ENCODE assay signal across 10 cellular contexts in the genomic region with DNA sequence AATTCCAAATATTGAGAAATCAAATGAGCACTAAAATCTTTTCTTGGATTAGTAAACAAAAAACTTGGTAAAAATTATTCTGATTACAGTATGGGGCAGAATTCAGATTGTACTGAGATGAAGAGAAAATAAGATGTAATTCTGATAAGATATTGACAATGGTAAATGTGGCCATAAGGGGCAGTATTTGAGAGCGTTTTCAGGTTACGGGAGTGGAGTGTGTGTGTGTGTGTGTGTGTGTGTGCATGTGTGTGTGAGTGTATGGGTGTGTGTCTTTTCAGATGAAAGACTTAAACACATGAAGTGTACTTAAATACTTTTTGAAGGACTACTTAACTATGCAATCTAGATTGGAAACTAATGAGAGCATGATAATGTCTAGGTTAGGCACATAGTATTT.
DNase-seq lines count a peak whose midpoint lies in the region; ATAC-seq, FAIRE-seq and TF ChIP-seq lines count a peak whose summit lies in the region.
"Had no signal": no experiment of that assay in that cellular context is flagged by ENCODE, and none has a peak within 500 bp of the region (broad histone marks: within the 10 kb centered on the region; RNA-seq: fewer than 3 reads in every experiment).

No MANE protein-coding gene starts in this region.

- no peak overlapping the region for H2AK9ac ChIP-seq in IMR-90 (replicated peaks; ENCODE audit: low read depth, low read length, poor library complexity)

- H3K79me1 ChIP-seq in IMR-90 (ENCODE audit: low read depth in 1 of 2, low read length in 2 of 2): no peaks in the 10 kb centered on the region

- BruUV-seq in IMR-90 (replicated peaks; lab: Mats Ljungman, UMichigan) (no TSS peak), GM12878 (replicated peaks; lab: Mats Ljungman, UMichigan) (no TSS peak)

- peaks cover 5% of the 10 kb centered on the region for H3K9me3 Mint-ChIP-seq in activated CD4-positive, alpha-beta T cell treated with anti-CD3 and anti-CD28 coated beads for 36 hours (ENCODE audit: low read depth)
- H3K9me3 Mint-ChIP-seq in activated CD4-positive, alpha-beta T cell treated with anti-CD3 and anti-CD28 coated beads, Interleukin-2, amount 10 ng/mL, durations not matched to agents 7 days and 5 days: peaks cover 5% of the 10 kb centered on the region
- H3K9me3 Mint-ChIP-seq in neural crest cell: no peaks in the 10 kb centered on the region

- H3K4me3 Mint-ChIP-seq in activated CD4-positive, alpha-beta T cell treated with anti-CD3 and anti-CD28 coated beads for 36 hours: no peak overlapping the region
- no peak overlapping the region for H3K4me3 Mint-ChIP-seq in activated CD4-positive, alpha-beta T cell treated with anti-CD3 and anti-CD28 coated beads, Interleukin-2, amount 10 ng/mL, durations not matched to agents 7 days and 5 days
- H3K4me3 Mint-ChIP-seq in neural crest cell: no peak overlapping the region
- H3K4me3 Mint-ChIP-seq: stimulated activated memory B cell treated with anti-CD40 and anti-IgM and Interleukin-4, amounts not matched to agents 10 μg/mL and 1 μg/mL and 100 μg/mL, for 72 hours had no signal

- H4K8ac ChIP-seq in IMR-90 (ENCODE audit: low read depth in 2 of 2, low read length in 2 of 2): no peak overlapping the region

- H3K79me2 ChIP-seq in GM12878 (ENCODE audit: control insufficient read depth, insufficient read depth, low read length): no peaks in the 10 kb centered on the region

- no peaks in the 10 kb centered on the region for H3K27me3 ChIP-seq in IMR-90 (ENCODE audit: control insufficient read depth, insufficient read depth, low read length)
- H3K27me3 ChIP-seq in GM12878 (replicated peaks in 1 of 2; ENCODE audit: control insufficient read depth in 2 of 2, insufficient read depth in 2 of 2, low read length in 1 of 2): no peaks in the 10 kb centered on the region

- no peak for TF ChIP-seq POLR2A in IMR-90 (IDR thresholded peaks at IDR 0.05; ENCODE audit: low read depth, low read length)
- TF ChIP-seq POLR2A in GM12878 (IDR thresholded peaks at IDR 0.05; ENCODE audit: low read depth, low read length): no peak

- no peak overlapping the region for H4K91ac ChIP-seq in IMR-90 (ENCODE audit: insufficient read depth, low read depth, low read length)

- H3K4me2 ChIP-seq in IMR-90 (ENCODE audit: low read depth, low read length): no peak overlapping the region
- H3K4me2 ChIP-seq in GM12878 (ENCODE audit: control insufficient read depth, insufficient read depth): no peak overlapping the region

- DNase-seq in activated CD4-positive, alpha-beta T cell treated with anti-CD3 and anti-CD28 coated beads for 36 hours: peak; percentile 30
- no peak for DNase-seq in activated CD4-positive, alpha-beta T cell treated with anti-CD3 and anti-CD28 coated beads, Interleukin-2, amount 10 ng/mL, durations not matched to agents 7 days and 5 days
- DNase-seq in IMR-90: no peak
- DNase-seq in GM12878 (ENCODE audit: low read depth, low spot score): no peak
- DNase-seq in neural crest cell (ENCODE audit: low read depth, low spot score): no peak
- DNase-seq in NCI-H2029 treated with DMSO at 0.1 percent for 48 hours (lab: John Stamatoyannopoulos, UW): no peak
- DNase-seq in NCI-H146 treated with DMSO at 0.1 percent for 48 hours (lab: John Stamatoyannopoulos, UW; ENCODE audit: unreplicated experiment): no peak

- no peak overlapping the region for H3K56ac ChIP-seq in IMR-90 (ENCODE audit: extremely low read depth, insufficient read depth, low read length)

- no peak overlapping the region for H2BK15ac ChIP-seq in IMR-90 (ENCODE audit: low read depth, low read length)

- H3K4ac ChIP-seq in IMR-90 (ENCODE audit: low read depth, low read length): no peak overlapping the region

- H3K27ac ChIP-seq in IMR-90 (ENCODE audit: insufficient read depth, low read length) (no peak overlapping the region), GM12878 (ENCODE audit: control insufficient read depth, insufficient read depth) (no peak overlapping the region)

- RAD21 ChIA-PET in GM12878 (lab: Charles Lee; ENCODE audit: unreplicated experiment): interaction anchor here (1.1 to 1.4 kb wide), 2 partner anchors 72 to 80 kb away, joined by 3 read pairs; no protein-coding TSS in a partner anchor

- H2AK5ac ChIP-seq in IMR-90 (ENCODE audit: low read depth, low read length): no peak overlapping the region

- H2BK5ac ChIP-seq in IMR-90 (ENCODE audit: low read depth, low read length, poor library complexity, severe bottlenecking): no peak overlapping the region

- H3K27ac Mint-ChIP-seq in activated CD4-positive, alpha-beta T cell treated with anti-CD3 and anti-CD28 coated beads for 36 hours: no peak overlapping the region
- no peak overlapping the region for H3K27ac Mint-ChIP-seq in activated CD4-positive, alpha-beta T cell treated with anti-CD3 and anti-CD28 coated beads, Interleukin-2, amount 10 ng/mL, durations not matched to agents 7 days and 5 days
- H3K27ac Mint-ChIP-seq in neural crest cell (ENCODE audit: unreplicated experiment): no peak overlapping the region
- H3K27ac Mint-ChIP-seq: stimulated activated memory B cell treated with anti-CD40 and anti-IgM and Interleukin-4, amounts not matched to agents 10 μg/mL and 1 μg/mL and 100 μg/mL, for 72 hours had no signal

- 0 out of 2 replicates have a peak, but pooled peaks have one; percentile 10 for TF ChIP-seq CTCF in IMR-90 (conservative IDR thresholded peaks at IDR 0.05; ENCODE audit: low read depth, low read length)
- TF ChIP-seq CTCF in GM12878 (IDR thresholded peaks at IDR 0.05 in 2 of 3, conservative IDR thresholded peaks at IDR 0.05 in 1 of 3; ENCODE audit: control insufficient read depth in 2 of 3, extremely low read depth in 1 of 3, insufficient read depth in 1 of 3, low read depth in 3 of 3, low read length in 3 of 3): peak; percentile 9 to 25 (median 12); a peak in 2 of 6 replicates
- TF ChIP-seq CTCF in neural crest cell (conservative IDR thresholded peaks at IDR 0.05): peak; percentile 40

- no peak overlapping the region for H3K14ac ChIP-seq in IMR-90 (replicated peaks; ENCODE audit: low read depth, low read length)

- no peak overlapping the region for H2BK120ac ChIP-seq in IMR-90 (ENCODE audit: low read depth, low read length)

- intact Hi-C loops in activated CD4-positive, alpha-beta T cell treated with anti-CD3 and anti-CD28 coated beads for 36 hours (cut with DNase I, micrococcal nuclease): no loop called here
- intact Hi-C loops in IMR-90 (cut with micrococcal nuclease): no loop called here
- intact Hi-C loops in GM12878 (cut with micrococcal nuclease; ENCODE audit: unreplicated experiment): loop anchor here (5.0 kb wide), 1 partner anchor 112 kb away; no protein-coding TSS in a partner anchor

- H3K36me3 ChIP-seq in IMR-90 (ENCODE audit: control insufficient read depth, insufficient read depth, low read length): no peaks in the 10 kb centered on the region
- H3K36me3 ChIP-seq in GM12878 (ENCODE audit: control insufficient read depth in 2 of 2, insufficient read depth in 2 of 2, low read length in 1 of 2): no peaks in the 10 kb centered on the region

- no peak overlapping the region for H3K18ac ChIP-seq in IMR-90 (ENCODE audit: low read depth, low read length)

- peak; percentile 37 for ATAC-seq in activated CD4-positive, alpha-beta T cell treated with anti-CD3 and anti-CD28 coated beads for 36 hours
- ATAC-seq in IMR-90 (ENCODE audit: low read depth): no peak
- peak; percentile 34 for ATAC-seq in GM12878
- ATAC-seq in GM19351 (IDR thresholded peaks at IDR 0.05; ENCODE audit: unreplicated experiment): no peak
- ATAC-seq: stimulated activated memory B cell treated with anti-CD40 and anti-IgM and Interleukin-4, amounts not matched to agents 10 μg/mL and 1 μg/mL and 100 μg/mL, for 72 hours had no signal

- no peak overlapping the region for H3K4me3 ChIP-seq in IMR-90 (ENCODE audit: insufficient read depth, low read depth, low read length)
- H3K4me3 ChIP-seq in GM12878: no peak overlapping the region

- H3K9me1 ChIP-seq in IMR-90 (ENCODE audit: insufficient read depth, low read length): no peaks in the 10 kb centered on the region

- H3K9ac ChIP-seq in IMR-90 (ENCODE audit: low read depth, low read length) (no peak overlapping the region), GM12878 (ENCODE audit: control insufficient read depth, insufficient read depth, low read length) (no peak overlapping the region)

- FAIRE-seq in GM12878 (lab: Jason Lieb, UNC): no peak
- FAIRE-seq: colon had no signal

- no peaks in the 10 kb centered on the region for H3K27me3 Mint-ChIP-seq in activated CD4-positive, alpha-beta T cell treated with anti-CD3 and anti-CD28 coated beads for 36 hours
- no peaks in the 10 kb centered on the region for H3K27me3 Mint-ChIP-seq in activated CD4-positive, alpha-beta T cell treated with anti-CD3 and anti-CD28 coated beads, Interleukin-2, amount 10 ng/mL, durations not matched to agents 7 days and 5 days
- no peaks in the 10 kb centered on the region for H3K27me3 Mint-ChIP-seq in neural crest cell (ENCODE audit: low read depth)
- H3K27me3 Mint-ChIP-seq: stimulated activated memory B cell treated with anti-CD40 and anti-IgM and Interleukin-4, amounts not matched to agents 10 μg/mL and 1 μg/mL and 100 μg/mL, for 72 hours had no signal

- TF ChIP-seq EP300 in GM12878 (IDR thresholded peaks at IDR 0.05; ENCODE audit: borderline replicate concordance in 1 of 2, control insufficient read depth in 1 of 2, low read depth in 2 of 2, low read length in 2 of 2): no peak

- no peak overlapping the region for H4K5ac ChIP-seq in IMR-90 (ENCODE audit: low read depth, low read length)

- CTCF ChIA-PET in activated CD4-positive, alpha-beta T cell treated with anti-CD3 and anti-CD28 coated beads for 36 hours (lab: Charles Lee): interaction anchor here (1.1 kb wide), 1 partner anchor 11 kb away, joined by 3 read pairs; no protein-coding TSS in a partner anchor
- CTCF ChIA-PET in activated CD4-positive, alpha-beta T cell treated with anti-CD3 and anti-CD28 coated beads, Interleukin-2, amount 10 ng/mL, durations not matched to agents 7 days and 5 days (lab: Charles Lee): interaction anchor here (1.5 kb wide), 1 partner anchor 117 kb away, joined by 3 read pairs; no protein-coding TSS in a partner anchor
- CTCF ChIA-PET in IMR-90 (lab: Yijun Ruan, JAX) (no interaction called here), GM12878 (lab: Yijun Ruan, JAX) (interaction anchor here (1.5 to 2.7 kb wide), 3 partner anchors 64 to 227 kb away, joined by 3 to 10 read pairs (median 6); no protein-coding TSS in a partner anchor)

- dilution Hi-C loops in IMR-90 (cut with HindIII; ENCODE audit: low sequenced_read_pairs, unreplicated experiment): no loop called here

- no peaks in the 10 kb centered on the region for H3K4me1 ChIP-seq in IMR-90 (ENCODE audit: control insufficient read depth, insufficient read depth, low read length)
- H3K4me1 ChIP-seq in GM12878 (ENCODE audit: control insufficient read depth, insufficient read depth, low read length): peaks cover 31% of the 10 kb centered on the region

- peaks cover 2% of the 10 kb centered on the region for H3K36me3 Mint-ChIP-seq in activated CD4-positive, alpha-beta T cell treated with anti-CD3 and anti-CD28 coated beads for 36 hours (ENCODE audit: low read depth)
- H3K36me3 Mint-ChIP-seq in activated CD4-positive, alpha-beta T cell treated with anti-CD3 and anti-CD28 coated beads, Interleukin-2, amount 10 ng/mL, durations not matched to agents 7 days and 5 days (ENCODE audit: low read depth): peaks cover 11% of the 10 kb centered on the region
- H3K36me3 Mint-ChIP-seq in neural crest cell (ENCODE audit: low read depth): no peaks in the 10 kb centered on the region
- H3K36me3 Mint-ChIP-seq: stimulated activated memory B cell treated with anti-CD40 and anti-IgM and Interleukin-4, amounts not matched to agents 10 μg/mL and 1 μg/mL and 100 μg/mL, for 72 hours had no signal

- H3K23ac ChIP-seq in IMR-90 (ENCODE audit: low read depth, low read length): no peak overlapping the region

- H3K4me1 Mint-ChIP-seq in activated CD4-positive, alpha-beta T cell treated with anti-CD3 and anti-CD28 coated beads for 36 hours: peaks cover 30% of the 10 kb centered on the region
- peaks cover 29% of the 10 kb centered on the region for H3K4me1 Mint-ChIP-seq in activated CD4-positive, alpha-beta T cell treated with anti-CD3 and anti-CD28 coated beads, Interleukin-2, amount 10 ng/mL, durations not matched to agents 7 days and 5 days
- peaks cover 39% of the 10 kb centered on the region for H3K4me1 Mint-ChIP-seq in neural crest cell

- H4K20me1 ChIP-seq in IMR-90 (ENCODE audit: insufficient read depth, low read length) (no peaks in the 10 kb centered on the region), GM12878 (ENCODE audit: control insufficient read depth, insufficient read depth) (no peaks in the 10 kb centered on the region)

- H3K9me3 ChIP-seq in IMR-90 (ENCODE audit: control insufficient read depth, insufficient read depth, low read length) (no peaks in the 10 kb centered on the region), GM12878 (replicated peaks; ENCODE audit: control insufficient read depth, insufficient read depth, low read length) (no peaks in the 10 kb centered on the region; the same call in 2 of the 3 replicates)

- H2AFZ ChIP-seq in IMR-90 (replicated peaks; ENCODE audit: low read length, poor library complexity) (no peak overlapping the region), GM12878 (ENCODE audit: control insufficient read depth, low read depth, low read length) (no peak overlapping the region)

- TF ChIP-seq RAD21 in IMR-90 (IDR thresholded peaks at IDR 0.05; ENCODE audit: low read length) (no peak), GM12878 (IDR thresholded peaks at IDR 0.05; ENCODE audit: insufficient read depth, low read depth, low read length) (peak; percentile 16; the same call in 1 of the 2 replicates)

- in situ Hi-C loops in IMR-90 (cut with MboI; ENCODE audit: low sequenced_read_pairs): no loop called here
- in situ Hi-C loops in GM12878 (cut with MboI): no loop called here

- no CpG with 5 or more reads among the region's 2 CpGs for WGBS in IMR-90 (ENCODE audit: extremely low coverage in 2 of 2, insufficient read length in 1 of 2), 2 experiments
- 53% methylated on average over 2 of the region's 2 CpGs for WGBS in GM12878 (ENCODE audit: insufficient coverage, insufficient replicate concordance, low lambda C conversion rate, missing lambda C conversion rate)

- POLR2A ChIA-PET in activated CD4-positive, alpha-beta T cell treated with anti-CD3 and anti-CD28 coated beads for 36 hours (lab: Charles Lee): no interaction called here
- POLR2A ChIA-PET in activated CD4-positive, alpha-beta T cell treated with anti-CD3 and anti-CD28 coated beads, Interleukin-2, amount 10 ng/mL, durations not matched to agents 7 days and 5 days (lab: Charles Lee): no interaction called here
- POLR2A ChIA-PET in IMR-90 (lab: Charles Lee; ENCODE audit: unreplicated experiment) (no interaction called here), GM12878 (lab: Charles Lee) (no interaction called here)

- SMC1A ChIA-PET in GM12878 (lab: Charles Lee; ENCODE audit: uncharacterized antibody, unreplicated experiment): interaction anchor here (1.0 to 1.7 kb wide), 4 partner anchors 65 to 221 kb away, joined by 3 to 5 read pairs (median 3); no protein-coding TSS in a partner anchor

- no peak overlapping the region for H2BK20ac ChIP-seq in IMR-90 (ENCODE audit: low read depth, low read length)

Comparison
In these comparisons a context has a peak if more than half of its experiments do, and no peak if none do; other contexts are left out.
1. ATAC-seq: peak in activated CD4-positive, alpha-beta T cell treated with anti-CD3 and anti-CD28 coated beads for 36 hours (single experiment) and GM12878 (single experiment); none in IMR-90 (single experiment) and GM19351 (single experiment).
2. Peak in every context shown above with its lines, with median percentiles within 50 percentile points of each other: CTCF ChIP-seq.